ENCODE assay signal across 15 cellular contexts in genomic region chr20:1383621-1384404, GRCh38. TPM values are rescaled to one million over a fixed set of nuclear protein-coding genes. Genes with fewer than 3 reads are reported as not detected.
A peak's percentile ranks its signal among the peaks of the same experiment; 100 is the strongest.
DNase-seq lines count a peak whose midpoint lies in the region; ATAC-seq and TF ChIP-seq lines count a peak whose summit lies in the region.
"Had no signal": no experiment of that assay in that cellular context is flagged by ENCODE, and none has a peak within 500 bp of the region (broad histone marks: within the 10 kb centered on the region; RNA-seq: fewer than 3 reads in every experiment).

No MANE protein-coding gene starts in this region.

- WGBS in lung, 2 donors, result 65 to 78% methylated on average over 5 of the region's 5 CpGs

- DNase-seq in DMS153 (lab: John Stamatoyannopoulos, UW) (peak; percentile 74), NCI-H1417 (lab: John Stamatoyannopoulos, UW) (peak; percentile 53 to 93 (median 87)), NCI-H69 (lab: John Stamatoyannopoulos, UW) (peak; percentile 89), lung (ENCODE audit: low spot score) (peak; percentile 54), BE2C (no peak)
- DNase-seq: H9; midbrain; NCI-H1930; occipital lobe; stimulated activated CD4-positive, alpha-beta T cell treated with anti-CD3 and anti-CD28 coated beads, Interleukin-4, amount 100 ng/mL, for 4 hours; trophoblast cell had no signal

- no peak overlapping the region for H3K27ac ChIP-seq in lung (ENCODE audit: low read depth in 1 of 2, low read length in 1 of 2)

- H3K9me3 ChIP-seq in lung (ENCODE audit: control insufficient read depth in 2 of 2, insufficient read depth in 1 of 2, low read length in 1 of 2), result no peaks in the 10 kb centered on the region
- no peaks in the 10 kb centered on the region for H3K9me3 ChIP-seq in BE2C

- peaks cover 19 to 56% of the 10 kb centered on the region in 2 donors for H3K4me1 ChIP-seq in lung (ENCODE audit: control insufficient read depth in 2 of 2, insufficient read depth in 2 of 2, low read length in 2 of 2)
- no peaks in the 10 kb centered on the region for H3K4me1 ChIP-seq in BE2C

- ATAC-seq in lung (ENCODE audit: insufficient read depth, low FRiP score) (no peak), GM18868 (IDR thresholded peaks at IDR 0.05; ENCODE audit: unreplicated experiment) (no peak), HG03378 (IDR thresholded peaks at IDR 0.05; ENCODE audit: unreplicated experiment) (no peak), SK-N-SH treated with all-trans-retinoic acid at 6 μM for 48 hours (no peak)
- ATAC-seq: sciatic nerve had no signal

- TF ChIP-seq CTCF in lung (IDR thresholded peaks at IDR 0.05; ENCODE audit: control extremely low read depth, extremely low read depth) (no peak), BE2C (IDR thresholded peaks at IDR 0.05; ENCODE audit: low read depth, low read length) (no peak)

- H3K36me3 ChIP-seq in lung (ENCODE audit: control insufficient read depth in 2 of 2, insufficient read depth in 2 of 2, low read length in 2 of 2), result peaks cover 6% of the 10 kb centered on the region in 2 donors
- no peaks in the 10 kb centered on the region for H3K36me3 ChIP-seq in BE2C

- H3K27me3 ChIP-seq in lung (ENCODE audit: control insufficient read depth, insufficient read depth) (no peaks in the 10 kb centered on the region), BE2C (no peaks in the 10 kb centered on the region)

- H3K4me3 ChIP-seq in lung (no peak overlapping the region), BE2C (ENCODE audit: low read depth, low read length) (no peak overlapping the region)

TF ChIP-seq in SK-N-SH treated with all-trans-retinoic acid at 6 μM for 48 hours, 23 proteins besides CTCF, POLR2A, EP300 and RAD21:
- TF ChIP-seq TOX (CRISPR knock-in tag; IDR thresholded peaks at IDR 0.05; ENCODE audit: borderline replicate concordance) (no peak), TSHZ2 (CRISPR knock-in tag; IDR thresholded peaks at IDR 0.05) (no peak), ZFP3 (CRISPR knock-in tag; IDR thresholded peaks at IDR 0.05) (no peak), CSRNP3 (CRISPR knock-in tag; IDR thresholded peaks at IDR 0.05) (no peak), ARNTL (CRISPR knock-in tag; IDR thresholded peaks at IDR 0.05; ENCODE audit: borderline replicate concordance, low read depth) (no peak), ESRRG (CRISPR knock-in tag; IDR thresholded peaks at IDR 0.05) (no peak)

RNA-seq across cellular contexts. Expression of gene FKBP1A, which starts 9.0 kb away (rescaled TPM):
- total RNA-seq in lung, result 100 to 1,000 TPM; 145 to 308 TPM
- polyA plus RNA-seq in lung, result 100 to 1,000 TPM; 246 to 465 TPM
- 186 TPM for polyA plus RNA-seq in BE2C (2012; ENCODE audit: insufficient read depth, insufficient read length, low read depth)

RNA-seq across cellular contexts. Expression of gene SDCBP2, which starts 54.9 kb away (rescaled TPM):
- total RNA-seq in lung, result 10 to 100 TPM in 1 of 2 donors, 1 to 10 TPM in 1; 3.5 to 10.9 TPM
- polyA plus RNA-seq in lung, result 10 to 100 TPM; 14.2 to 18.1 TPM
- 15.9 TPM for polyA plus RNA-seq in BE2C (2012; ENCODE audit: insufficient read depth, insufficient read length, low read depth)
